In genomic region chrX:153974726-153975286, GRCh38 we compare ENCODE assay signal across 9 cellular contexts. TPM values are rescaled to one million over a fixed set of nuclear protein-coding genes. Genes with fewer than 3 reads are reported as not detected.
DNase-seq lines count a peak whose midpoint lies in the region; ATAC-seq, FAIRE-seq and TF ChIP-seq lines count a peak whose summit lies in the region.
"Had no signal": no experiment of that assay in that cellular context is flagged by ENCODE, and none has a peak within 500 bp of the region (broad histone marks: within the 10 kb centered on the region; RNA-seq: fewer than 3 reads in every experiment).

No MANE protein-coding gene starts in this region.

- peak overlapping the region in 1 of 4 donors; percentile 79 for H3K4me3 ChIP-seq in Peyer's patch
- no peak overlapping the region for H3K4me3 ChIP-seq in esophagus (ENCODE audit: low read depth in 1 of 2, low read length in 2 of 2)
- no peak overlapping the region for H3K4me3 ChIP-seq in small intestine (ENCODE audit: low read depth in 1 of 2, low read length in 2 of 2)

- no peak for TF ChIP-seq POLR2A in Peyer's patch (IDR thresholded peaks at IDR 0.05)

- H3K4me1 ChIP-seq in Peyer's patch (peaks cover 0 to 17% (median 1%) of the 10 kb centered on the region in 4 donors), esophagus (ENCODE audit: control insufficient read depth in 2 of 2, insufficient read depth in 2 of 2, low read length in 1 of 2) (peaks cover 6 to 13% of the 10 kb centered on the region in 2 donors), small intestine (ENCODE audit: control insufficient read depth in 2 of 2, insufficient read depth in 1 of 2, low read depth in 1 of 2, low read length in 1 of 2) (peaks cover 0 to 2% of the 10 kb centered on the region in 2 donors)

- H3K9me3 Mint-ChIP-seq in activated CD4-positive, alpha-beta T cell treated with anti-CD3 and anti-CD28 coated beads for 36 hours (ENCODE audit: low read depth), result no peaks in the 10 kb centered on the region

- H3K36me3 Mint-ChIP-seq in activated CD4-positive, alpha-beta T cell treated with anti-CD3 and anti-CD28 coated beads for 36 hours (ENCODE audit: low read depth), result peaks cover 8% of the 10 kb centered on the region

- H3K27me3 Mint-ChIP-seq in activated CD4-positive, alpha-beta T cell treated with anti-CD3 and anti-CD28 coated beads for 36 hours, result no peaks in the 10 kb centered on the region

- FAIRE-seq in small intestine (lab: Jason Lieb, UNC), result no peak
- FAIRE-seq: RCC 7860 had no signal

- intact Hi-C loops in activated CD4-positive, alpha-beta T cell treated with anti-CD3 and anti-CD28 coated beads for 36 hours (cut with DNase I, micrococcal nuclease), result loop anchor here (5.0 to 10.0 kb wide), 4 partner anchors 47 to 787 kb away; partner anchors contain the start of genes ATP6AP1 (in 1 of the 2), DKC1 (in 1 of the 2), EMD (in 1 of the 2) and FLNA (in 1 of the 2)

- H3K4me3 Mint-ChIP-seq in activated CD4-positive, alpha-beta T cell treated with anti-CD3 and anti-CD28 coated beads for 36 hours, result peak overlapping the region; percentile 88

- 70 to 76% methylated on average over 3 of the region's 3 CpGs for WGBS in esophagus, 2 donors
- 13 to 72% (median 45%) methylated on average over 2 to 3 of the region's 3 CpGs for WGBS in small intestine, 3 donors

- H3K27ac Mint-ChIP-seq in activated CD4-positive, alpha-beta T cell treated with anti-CD3 and anti-CD28 coated beads for 36 hours, result peak overlapping the region; percentile 97

- POLR2A ChIA-PET in activated CD4-positive, alpha-beta T cell treated with anti-CD3 and anti-CD28 coated beads for 36 hours (lab: Charles Lee), result no interaction called here

- H3K36me3 ChIP-seq in Peyer's patch (no peaks in the 10 kb centered on the region), esophagus (ENCODE audit: control insufficient read depth in 2 of 2, insufficient read depth in 2 of 2, low read length in 1 of 2) (no peaks in the 10 kb centered on the region), small intestine (ENCODE audit: control insufficient read depth in 2 of 2, insufficient read depth in 2 of 2, low read length in 2 of 2) (no peaks in the 10 kb centered on the region)

- no peaks in the 10 kb centered on the region for H3K27me3 ChIP-seq in Peyer's patch
- no peaks in the 10 kb centered on the region for H3K27me3 ChIP-seq in esophagus (ENCODE audit: control insufficient read depth in 1 of 2, insufficient read depth in 2 of 2, low read length in 2 of 2)
- no peaks in the 10 kb centered on the region for H3K27me3 ChIP-seq in small intestine (ENCODE audit: control insufficient read depth in 2 of 2, insufficient read depth in 2 of 2, low read length in 2 of 2)

- H3K27ac ChIP-seq in Peyer's patch (peak overlapping the region; percentile 99 to 100 (median 99)), esophagus (ENCODE audit: low read depth in 2 of 2, low read length in 1 of 2) (peak overlapping the region; percentile 86 to 90), small intestine (ENCODE audit: low read depth in 1 of 2, low read length in 1 of 2) (peak overlapping the region; percentile 94 to 97)

- CTCF ChIA-PET in activated CD4-positive, alpha-beta T cell treated with anti-CD3 and anti-CD28 coated beads for 36 hours (lab: Charles Lee), result interaction anchor here (0.6 kb wide), 1 partner anchor 566 kb away, joined by 3 read pairs; no protein-coding TSS in a partner anchor

- no peak for TF ChIP-seq CTCF in Peyer's patch (IDR thresholded peaks at IDR 0.05)

- H3K4me1 Mint-ChIP-seq in activated CD4-positive, alpha-beta T cell treated with anti-CD3 and anti-CD28 coated beads for 36 hours, result peaks cover 16% of the 10 kb centered on the region

- no peak for ATAC-seq in activated CD4-positive, alpha-beta T cell treated with anti-CD3 and anti-CD28 coated beads for 36 hours
- ATAC-seq in GM18861 (IDR thresholded peaks at IDR 0.05; ENCODE audit: unreplicated experiment), result no peak
- no peak for ATAC-seq in HG02610 (IDR thresholded peaks at IDR 0.05; ENCODE audit: unreplicated experiment)

- no peaks in the 10 kb centered on the region for H3K9me3 ChIP-seq in Peyer's patch
- H3K9me3 ChIP-seq in esophagus (ENCODE audit: control insufficient read depth in 2 of 2, insufficient read depth in 1 of 2, low read depth in 1 of 2, low read length in 1 of 2), result no peaks in the 10 kb centered on the region
- no peaks in the 10 kb centered on the region for H3K9me3 ChIP-seq in small intestine (ENCODE audit: control insufficient read depth, low read depth)

- no peak for DNase-seq in activated CD4-positive, alpha-beta T cell treated with anti-CD3 and anti-CD28 coated beads for 36 hours
- no peak for DNase-seq in activated CD4-positive, alpha-beta T cell treated with anti-CD3 and anti-CD28 coated beads, Interleukin-2, amount 50 U/mL, for 48 hours
- DNase-seq in Peyer's patch (no peak), small intestine (no peak), NCI-H1436 (lab: John Stamatoyannopoulos, UW) (no peak)

RNA-seq across cellular contexts. Expression of gene TMEM187, which starts 2.3 kb away (rescaled TPM):
- 1 to 10 TPM; 4.4 to 5.4 TPM for total RNA-seq in activated CD4-positive, alpha-beta T cell treated with anti-CD3 and anti-CD28 coated beads for 36 hours
- total RNA-seq in Peyer's patch, result 10 to 100 TPM; 10.7 to 32.6 (median 12.8) TPM
- polyA plus RNA-seq in esophagus (1 to 10 TPM; 2.5 to 3.3 TPM), small intestine (10 to 100 TPM in 1 of 3 donors, 1 to 10 TPM in 2; 4.2 to 10.1 (median 4.3) TPM)

RNA-seq across cellular contexts. Expression of gene HCFC1, which starts 3.2 kb away (rescaled TPM):
- 100 to 1,000 TPM in 1 of 2 experiments, 10 to 100 TPM in 1; 99.5 to 147 TPM for total RNA-seq in activated CD4-positive, alpha-beta T cell treated with anti-CD3 and anti-CD28 coated beads for 36 hours
- 10 to 100 TPM; 44.1 to 70.6 (median 55.6) TPM for total RNA-seq in Peyer's patch
- 10 to 100 TPM; 13.0 to 15.9 TPM for polyA plus RNA-seq in esophagus
- polyA plus RNA-seq in small intestine, result 10 to 100 TPM in 1 of 3 donors, 1 to 10 TPM in 2; 7.6 to 29.6 (median 9.5) TPM

RNA-seq across cellular contexts. Expression of gene RENBP, which starts 30.4 kb away (rescaled TPM):
- 1 to 10 TPM; 6.0 to 8.1 TPM for total RNA-seq in activated CD4-positive, alpha-beta T cell treated with anti-CD3 and anti-CD28 coated beads for 36 hours
- total RNA-seq in Peyer's patch, result 10 to 100 TPM in 2 of 4 donors, 1 to 10 TPM in 2; 4.9 to 13.3 (median 9.4) TPM
- polyA plus RNA-seq in esophagus (1 to 10 TPM; 1.4 to 1.6 TPM), small intestine (10 to 100 TPM in 2 of 3 donors, 1 to 10 TPM in 1; 5.1 to 32.4 (median 11.3) TPM)

RNA-seq across cellular contexts. Expression of gene NAA10, which starts 40.0 kb away (rescaled TPM):
- 100 to 1,000 TPM; 108 to 115 TPM for total RNA-seq in activated CD4-positive, alpha-beta T cell treated with anti-CD3 and anti-CD28 coated beads for 36 hours
- 100 to 1,000 TPM in 1 of 4 donors, 10 to 100 TPM in 3; 32.9 to 118 (median 54.1) TPM for total RNA-seq in Peyer's patch
- polyA plus RNA-seq in esophagus, result 100 to 1,000 TPM in 1 of 2 donors, 10 to 100 TPM in 1; 86.6 to 104 TPM
- polyA plus RNA-seq in small intestine, result 100 to 1,000 TPM; 105 to 152 (median 109) TPM

RNA-seq across cellular contexts. Expression of gene IRAK1, which starts 44.9 kb away (rescaled TPM):
- total RNA-seq in activated CD4-positive, alpha-beta T cell treated with anti-CD3 and anti-CD28 coated beads for 36 hours, result 10 to 100 TPM; 84.3 to 93.6 TPM
- 100 to 1,000 TPM; 111 to 150 (median 122) TPM for total RNA-seq in Peyer's patch
- polyA plus RNA-seq in esophagus (10 to 100 TPM; 58.8 to 61.8 TPM), small intestine (100 to 1,000 TPM; 115 to 135 (median 118) TPM)
